ENCODE assay signal across 18 cellular contexts in the genomic region with DNA sequence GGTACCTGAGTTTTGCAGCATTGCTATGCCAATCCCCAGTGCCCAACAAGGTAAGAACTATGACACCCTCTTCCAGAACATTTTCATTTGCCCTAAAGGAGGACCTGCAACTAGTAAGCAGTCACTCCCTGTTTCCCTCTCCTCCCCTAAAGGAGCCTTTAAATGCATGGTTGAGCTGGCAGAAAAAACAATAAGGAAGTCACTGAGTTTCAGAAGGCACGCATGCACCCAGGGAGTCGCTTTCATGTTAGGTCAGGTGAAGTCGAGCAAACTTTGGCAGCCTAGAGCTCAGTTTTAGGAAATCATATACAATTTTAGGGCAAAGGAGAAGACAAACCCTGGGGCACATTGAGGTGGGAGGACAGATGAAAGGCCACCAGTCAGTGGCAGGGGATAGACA. TPM values are rescaled to one million over a fixed set of nuclear protein-coding genes. Genes with fewer than 3 reads are reported as not detected.
DNase-seq lines count a peak whose midpoint lies in the region; ATAC-seq and TF ChIP-seq lines count a peak whose summit lies in the region.
"Had no signal": no experiment of that assay in that cellular context is flagged by ENCODE, and none has a peak within 500 bp of the region (broad histone marks: within the 10 kb centered on the region; RNA-seq: fewer than 3 reads in every experiment).

No MANE protein-coding gene starts in this region.

- H3K4me3 ChIP-seq in MM.1S (ENCODE audit: low read length) (peak overlapping the region; percentile 48), left ventricle myocardium inferior (no peak overlapping the region)

- ATAC-seq in GM18502 (IDR thresholded peaks at IDR 0.05; ENCODE audit: poor library complexity, unreplicated experiment) = peak; percentile 39
- peak; percentile 39 for ATAC-seq in stimulated activated memory B cell treated with anti-CD40 and anti-IgM and Interleukin-4, amounts not matched to agents 10 μg/mL and 1 μg/mL and 100 μg/mL, for 72 hours
- ATAC-seq: SK-N-SH treated with all-trans-retinoic acid at 6 μM for 48 hours had no signal

- H3K9me3 Mint-ChIP-seq in stimulated activated memory B cell treated with anti-CD40 and anti-IgM and Interleukin-4, amounts not matched to agents 10 μg/mL and 1 μg/mL and 100 μg/mL, for 72 hours = no peaks in the 10 kb centered on the region

- H3K27ac ChIP-seq in MM.1S (ENCODE audit: low read length) (peak overlapping the region; percentile 99), left ventricle myocardium inferior (replicated peaks) (no peak overlapping the region)

- TF ChIP-seq CTCF in MM.1S (IDR thresholded peaks at IDR 0.05; ENCODE audit: low read length) = no peak
- TF ChIP-seq CTCF in left ventricle myocardium inferior (IDR thresholded peaks at IDR 0.05; ENCODE audit: borderline replicate concordance) = no peak

- no peaks in the 10 kb centered on the region for H3K36me3 Mint-ChIP-seq in stimulated activated memory B cell treated with anti-CD40 and anti-IgM and Interleukin-4, amounts not matched to agents 10 μg/mL and 1 μg/mL and 100 μg/mL, for 72 hours
- H3K36me3 Mint-ChIP-seq: CD4-positive, alpha-beta memory T cell had no signal

- intact Hi-C loops in left ventricle myocardium inferior (cut with micrococcal nuclease) = no loop called here

- H3K4me3 Mint-ChIP-seq in stimulated activated memory B cell treated with anti-CD40 and anti-IgM and Interleukin-4, amounts not matched to agents 10 μg/mL and 1 μg/mL and 100 μg/mL, for 72 hours = peak overlapping the region; percentile 1
- H3K4me3 Mint-ChIP-seq: CD4-positive, alpha-beta memory T cell had no signal

- H3K9me2 ChIP-seq in MM.1S (replicated peaks; ENCODE audit: insufficient read depth, low read length) = no peaks in the 10 kb centered on the region

- DNase-seq in MM.1S = peak; percentile 65
- peak; percentile 53 for DNase-seq in germinal center (ENCODE audit: low spot score)
- no peak for DNase-seq in LoVo (ENCODE audit: low spot score)
- DNase-seq in mesenteric fat pad (ENCODE audit: low spot score) = no peak
- no peak for DNase-seq in left ventricle myocardium inferior
- DNase-seq: CD4-positive, alpha-beta memory T cell; DMS79; H7; IMR-90; NCI-H1092 treated with DMSO at 0.1 percent for 48 hours; NCI-H2227 treated with DMSO at 0.1 percent for 48 hours; NCI-H524; SHP77 treated with DMSO at 0.1 percent for 48 hours had no signal

- H3K4me2 ChIP-seq in MM.1S (ENCODE audit: low read depth, low read length) = peak overlapping the region; percentile 83

- H3F3A ChIP-seq in MM.1S (ENCODE audit: insufficient read depth, low read length) = peaks cover 29% of the 10 kb centered on the region

- H3K27ac Mint-ChIP-seq in stimulated activated memory B cell treated with anti-CD40 and anti-IgM and Interleukin-4, amounts not matched to agents 10 μg/mL and 1 μg/mL and 100 μg/mL, for 72 hours = peak overlapping the region; percentile 6
- H3K27ac Mint-ChIP-seq: CD4-positive, alpha-beta memory T cell had no signal

- no peaks in the 10 kb centered on the region for H4K20me1 ChIP-seq in MM.1S (ENCODE audit: insufficient read depth, low read length)

- H3K9me3 ChIP-seq in MM.1S (replicated peaks; ENCODE audit: insufficient read depth, low read length) = no peaks in the 10 kb centered on the region
- no peaks in the 10 kb centered on the region for H3K9me3 ChIP-seq in left ventricle myocardium inferior (replicated peaks)

- H3K4me1 ChIP-seq in MM.1S (ENCODE audit: low read length) = peaks cover 44% of the 10 kb centered on the region
- H3K4me1 ChIP-seq in left ventricle myocardium inferior = no peaks in the 10 kb centered on the region

- no peaks in the 10 kb centered on the region for H3K36me3 ChIP-seq in MM.1S (replicated peaks; ENCODE audit: insufficient read depth, low read length)
- H3K36me3 ChIP-seq in left ventricle myocardium inferior = no peaks in the 10 kb centered on the region

- peaks cover 23% of the 10 kb centered on the region for H3K4me1 Mint-ChIP-seq in stimulated activated memory B cell treated with anti-CD40 and anti-IgM and Interleukin-4, amounts not matched to agents 10 μg/mL and 1 μg/mL and 100 μg/mL, for 72 hours
- H3K4me1 Mint-ChIP-seq: CD4-positive, alpha-beta memory T cell had no signal

- no peaks in the 10 kb centered on the region for H3K79me2 ChIP-seq in MM.1S (ENCODE audit: low read length)

- H3K27me3 ChIP-seq in MM.1S (replicated peaks; ENCODE audit: insufficient read depth, low read length) (no peaks in the 10 kb centered on the region), left ventricle myocardium inferior (ENCODE audit: low read depth) (peaks cover 25% of the 10 kb centered on the region)

- peak overlapping the region; percentile 20; the same call in 1 of the 2 replicates for H2AFZ ChIP-seq in MM.1S (ENCODE audit: low read length)

- H3K27me3 Mint-ChIP-seq in stimulated activated memory B cell treated with anti-CD40 and anti-IgM and Interleukin-4, amounts not matched to agents 10 μg/mL and 1 μg/mL and 100 μg/mL, for 72 hours = peaks cover 28% of the 10 kb centered on the region

- H3K9ac ChIP-seq in MM.1S (ENCODE audit: low read length) = peak overlapping the region; percentile 84

RNA-seq across cellular contexts. Expression of gene NLRP11, which starts 11.8 kb away (rescaled TPM):
- total RNA-seq in mesenteric fat pad = not detected
- total RNA-seq in left ventricle myocardium inferior = not detected
- total RNA-seq: CD4-positive, alpha-beta memory T cell; H7; IMR-90; T-helper 1 cell treated with Interleukin-12 subunit alpha and Interleukin-12 subunit beta and Interleukin-4 antibody, amounts not matched to agents 30 ng/mL and 1 ng/mL, for 36 hours had no signal

RNA-seq across cellular contexts. Expression of gene NLRP4, which starts 16.3 kb away (rescaled TPM):
- total RNA-seq in mesenteric fat pad = not detected
- not detected for total RNA-seq in left ventricle myocardium inferior
- total RNA-seq: CD4-positive, alpha-beta memory T cell; H7; HT1080; IMR-90; T-helper 1 cell treated with Interleukin-12 subunit alpha and Interleukin-12 subunit beta and Interleukin-4 antibody, amounts not matched to agents 30 ng/mL and 1 ng/mL, for 36 hours had no signal

RNA-seq across cellular contexts. Expression of gene RFPL4AL1, which starts 51.1 kb away (rescaled TPM):
- total RNA-seq in mesenteric fat pad = not detected
- total RNA-seq in left ventricle myocardium inferior = not detected
- total RNA-seq: CD4-positive, alpha-beta memory T cell; H7; HT1080; IMR-90; T-helper 1 cell treated with Interleukin-12 subunit alpha and Interleukin-12 subunit beta and Interleukin-4 antibody, amounts not matched to agents 30 ng/mL and 1 ng/mL, for 36 hours had no signal

Comparison
In these comparisons a context has a peak if more than half of its experiments do, and no peak if none do; other contexts are left out.
1. DNase-seq: peak in MM.1S (single experiment) and germinal center (single experiment); none in LoVo (single experiment), mesenteric fat pad (single experiment) and left ventricle myocardium inferior (single experiment).